Comparison of ENCODE assay signal across 8 cellular contexts in genomic region chr11:6531267-6531752, GRCh38. TPM values are rescaled to one million over a fixed set of nuclear protein-coding genes. Genes with fewer than 3 reads are reported as not detected.
DNase-seq lines count a peak whose midpoint lies in the region; ATAC-seq and TF ChIP-seq lines count a peak whose summit lies in the region.

No MANE protein-coding gene starts in this region.

- ATAC-seq in HG03175 (IDR thresholded peaks at IDR 0.05; ENCODE audit: unreplicated experiment): peak; percentile 64
- peak; percentile 58 for ATAC-seq in lung (ENCODE audit: insufficient read depth, low FRiP score)
- ATAC-seq in GM19463 (IDR thresholded peaks at IDR 0.05; ENCODE audit: unreplicated experiment): no peak

- DNase-seq in SIG-M5 treated with dmso at 0.1 percent for 504 hours (lab: John Stamatoyannopoulos, UW; ENCODE audit: unreplicated experiment): peak; percentile 40
- DNase-seq in SIG-M5 (lab: John Stamatoyannopoulos, UW): no peak
- DNase-seq in dedifferentiated amniotic fluid mesenchymal stem cell (ENCODE audit: extremely low spot score): peak; percentile 58
- DNase-seq in lung (ENCODE audit: low spot score): no peak
- DNase-seq in activated gamma-delta T cell treated with Interleukin-2 at 50 U/mL for 16 hours: no peak

- H3K4me3 ChIP-seq in OCI-LY3 (ENCODE audit: low read length): no peak overlapping the region
- no peak overlapping the region for H3K4me3 ChIP-seq in lung

- H3K9me3 ChIP-seq in OCI-LY3 (ENCODE audit: insufficient read depth, low read length) (no peaks in the 10 kb centered on the region), lung (ENCODE audit: control insufficient read depth in 2 of 2, insufficient read depth in 1 of 2, low read length in 1 of 2) (no peaks in the 10 kb centered on the region)

- H3K36me3 ChIP-seq in OCI-LY3 (replicated peaks; ENCODE audit: low read depth, low read length): peaks cover 4% of the 10 kb centered on the region
- peaks cover 0 to 17% of the 10 kb centered on the region in 2 donors for H3K36me3 ChIP-seq in lung (ENCODE audit: control insufficient read depth in 2 of 2, insufficient read depth in 2 of 2, low read length in 2 of 2)

- peak; percentile 79 for TF ChIP-seq CTCF in OCI-LY3 (IDR thresholded peaks at IDR 0.05; ENCODE audit: low read depth, low read length)
- peak; percentile 53 for TF ChIP-seq CTCF in lung (IDR thresholded peaks at IDR 0.05; ENCODE audit: control extremely low read depth, extremely low read depth)

- WGBS in lung, 2 donors: 5 to 7% methylated on average over 1 of the region's 1 CpG

- H3K4me1 ChIP-seq in OCI-LY3 (ENCODE audit: low read length) (peaks cover 8% of the 10 kb centered on the region), lung (ENCODE audit: control insufficient read depth in 2 of 2, insufficient read depth in 2 of 2, low read length in 2 of 2) (no peaks in the 10 kb centered on the region)

- no peaks in the 10 kb centered on the region for H3K79me2 ChIP-seq in OCI-LY3 (ENCODE audit: low read length)

- no peaks in the 10 kb centered on the region for H4K20me1 ChIP-seq in OCI-LY3 (ENCODE audit: insufficient read depth, low read length)

- H3K27me3 ChIP-seq in OCI-LY3 (ENCODE audit: low read depth, low read length): no peaks in the 10 kb centered on the region
- no peaks in the 10 kb centered on the region for H3K27me3 ChIP-seq in lung (ENCODE audit: control insufficient read depth, insufficient read depth)

- H2AFZ ChIP-seq in OCI-LY3 (ENCODE audit: low read depth, low read length): no peak overlapping the region

- H3K9ac ChIP-seq in OCI-LY3 (ENCODE audit: low read length): no peak overlapping the region

- no peak overlapping the region for H3K4me2 ChIP-seq in OCI-LY3 (ENCODE audit: low read length)

- H3K27ac ChIP-seq in OCI-LY3 (ENCODE audit: low read length): no peak overlapping the region
- H3K27ac ChIP-seq in lung (ENCODE audit: low read depth in 1 of 2, low read length in 1 of 2): no peak overlapping the region

RNA-seq across cellular contexts. Expression of gene DNHD1, which starts 34.2 kb away (rescaled TPM):
- total RNA-seq in lung: 10 to 100 TPM; 15.2 to 15.6 TPM
- polyA plus RNA-seq in lung: 1 to 10 TPM; 4.5 to 8.8 TPM

RNA-seq across cellular contexts. Expression of gene TIMM10B, which starts 50.0 kb away (rescaled TPM):
- total RNA-seq in lung: 10 to 100 TPM; 31.5 to 43.4 TPM
- polyA plus RNA-seq in lung: 10 to 100 TPM; 20.5 to 32.6 TPM

RNA-seq across cellular contexts. Expression of gene ARFIP2, which starts 50.2 kb away (rescaled TPM):
- 10 to 100 TPM; 34.0 to 53.7 TPM for total RNA-seq in lung
- polyA plus RNA-seq in lung: 10 to 100 TPM; 41.9 to 51.1 TPM

RNA-seq across cellular contexts. Expression of gene TRIM3, which starts 57.6 kb away (rescaled TPM):
- 10 to 100 TPM; 28.4 to 29.0 TPM for total RNA-seq in lung
- polyA plus RNA-seq in lung: 10 to 100 TPM; 15.7 to 16.4 TPM

Comparison
In these comparisons a context has a peak if more than half of its experiments do, and no peak if none do; other contexts are left out.
1. DNase-seq: peak in SIG-M5 treated with dmso at 0.1 percent for 504 hours (single experiment) and dedifferentiated amniotic fluid mesenchymal stem cell (single experiment); none in SIG-M5 (single experiment), lung (single experiment) and activated gamma-delta T cell treated with Interleukin-2 at 50 U/mL for 16 hours (single experiment).